Comparison of ENCODE assay signal across 19 cellular contexts in the genomic region with DNA sequence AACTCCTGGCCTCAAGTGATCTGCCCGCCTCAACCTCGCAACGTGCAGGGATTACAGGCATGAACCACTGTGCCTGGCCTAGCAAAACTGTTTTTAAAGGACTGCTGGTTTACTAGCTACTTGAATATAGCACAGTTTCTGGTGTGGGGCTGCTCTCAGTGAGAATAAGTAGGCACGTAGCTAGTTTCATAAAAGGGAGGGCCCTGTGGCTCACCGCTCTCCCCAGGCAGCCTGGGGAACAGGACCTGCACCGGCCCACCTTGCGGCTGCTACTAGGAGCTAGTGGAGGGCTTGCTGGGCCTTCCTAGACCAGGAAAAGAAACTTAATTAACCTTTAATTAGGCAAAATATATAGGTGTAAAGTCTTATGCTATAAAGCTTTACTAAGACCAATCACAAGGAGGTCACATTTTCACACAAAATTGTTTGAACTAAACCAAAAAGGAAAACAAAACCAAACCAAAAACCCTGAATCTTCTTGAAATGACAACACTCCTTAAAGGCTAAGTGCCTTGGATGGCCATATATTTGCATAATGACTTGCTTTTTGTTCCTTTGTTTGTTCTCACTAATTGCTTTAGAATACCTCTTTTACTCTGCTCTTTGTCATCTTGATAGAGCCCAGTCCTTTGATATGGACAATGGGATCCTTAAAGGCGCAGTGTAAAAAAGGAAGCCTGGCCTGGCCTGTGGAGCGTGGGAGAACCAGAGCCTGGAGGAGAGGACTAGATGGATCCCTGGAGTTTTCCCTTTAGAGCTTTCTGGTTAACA.
DNase-seq lines count a peak whose midpoint lies in the region; ATAC-seq and TF ChIP-seq lines count a peak whose summit lies in the region.
"Had no signal": no experiment of that assay in that cellular context is flagged by ENCODE, and none has a peak within 500 bp of the region (broad histone marks: within the 10 kb centered on the region; RNA-seq: fewer than 3 reads in every experiment).

No MANE protein-coding gene starts in this region.

- 34 to 75% methylated on average over 5 to 9 of the region's 9 CpGs for WGBS in endodermal cell (ENCODE audit: insufficient coverage in 1 of 2, insufficient read length in 1 of 2), 2 experiments

- no peaks in the 10 kb centered on the region for H3K27me3 ChIP-seq in endodermal cell (ENCODE audit: control insufficient read depth, insufficient read depth, low read length, poor library complexity, severe bottlenecking)
- H3K27me3 ChIP-seq: Peyer's patch had no signal

- H3K4me3 ChIP-seq in endodermal cell (ENCODE audit: low read length) = no peak overlapping the region
- H3K4me3 ChIP-seq: left ventricle myocardium inferior, Peyer's patch had no signal

- H3K27me3 Mint-ChIP-seq in endodermal cell (ENCODE audit: insufficient read depth) = peaks cover 66% of the 10 kb centered on the region
- H3K27me3 Mint-ChIP-seq in glutamatergic neuron (ENCODE audit: unreplicated experiment) = peaks cover 1% of the 10 kb centered on the region

- peaks cover 16% of the 10 kb centered on the region for H3K9me3 Mint-ChIP-seq in endodermal cell
- H3K9me3 Mint-ChIP-seq in glutamatergic neuron (ENCODE audit: unreplicated experiment) = no peaks in the 10 kb centered on the region
- H3K9me3 Mint-ChIP-seq: stimulated activated naive CD8-positive, alpha-beta T cell treated with anti-CD3 and anti-CD28 coated beads, Interleukin-15, Interleukin-2, amounts not matched to agents 100 ng/mL and 50 ng/mL, for 24 hours had no signal

- ATAC-seq in GM18499 (IDR thresholded peaks at IDR 0.05; ENCODE audit: insufficient read depth, unreplicated experiment) = peak; percentile 65
- peak; percentile 70 for ATAC-seq in GM21447 (IDR thresholded peaks at IDR 0.05; ENCODE audit: unreplicated experiment)
- peak; percentile 68 for ATAC-seq in HG03342 (IDR thresholded peaks at IDR 0.05; ENCODE audit: unreplicated experiment)
- no peak for ATAC-seq in HG02759 (IDR thresholded peaks at IDR 0.05; ENCODE audit: unreplicated experiment)
- ATAC-seq in GM19467 (IDR thresholded peaks at IDR 0.05; ENCODE audit: unreplicated experiment) = no peak
- ATAC-seq: HCT116 had no signal

- peak overlapping the region; percentile 45 for H3K9ac ChIP-seq in endodermal cell (ENCODE audit: extremely low read depth, low read length, poor library complexity, severe bottlenecking)

- no peak overlapping the region for H3K4me3 Mint-ChIP-seq in endodermal cell
- H3K4me3 Mint-ChIP-seq in glutamatergic neuron (ENCODE audit: unreplicated experiment) = no peak overlapping the region
- H3K4me3 Mint-ChIP-seq: stimulated activated naive CD8-positive, alpha-beta T cell treated with anti-CD3 and anti-CD28 coated beads, Interleukin-15, Interleukin-2, amounts not matched to agents 100 ng/mL and 50 ng/mL, for 24 hours had no signal

- H3K9me3 ChIP-seq in endodermal cell (ENCODE audit: control insufficient read depth, low read length) = peaks cover 17% of the 10 kb centered on the region
- H3K9me3 ChIP-seq: Caco-2, left ventricle myocardium inferior, Peyer's patch had no signal

- H3K4me1 Mint-ChIP-seq in endodermal cell = peaks cover 20% of the 10 kb centered on the region
- no peaks in the 10 kb centered on the region for H3K4me1 Mint-ChIP-seq in glutamatergic neuron (ENCODE audit: low read depth, unreplicated experiment)

- H3K36me3 ChIP-seq in endodermal cell (ENCODE audit: control insufficient read depth, insufficient read depth, low read length) = no peaks in the 10 kb centered on the region
- H3K36me3 ChIP-seq: left ventricle myocardium inferior, Peyer's patch had no signal

- peaks cover 16% of the 10 kb centered on the region for H3K4me1 ChIP-seq in endodermal cell (ENCODE audit: control insufficient read depth, insufficient read depth, low read length)
- H3K4me1 ChIP-seq: Caco-2, left ventricle myocardium inferior, Peyer's patch had no signal

- H3K36me3 Mint-ChIP-seq in endodermal cell (ENCODE audit: low read depth) (no peaks in the 10 kb centered on the region), glutamatergic neuron (ENCODE audit: unreplicated experiment) (peaks cover 8% of the 10 kb centered on the region)

- TF ChIP-seq CTCF in endodermal cell (conservative IDR thresholded peaks at IDR 0.05) (no peak), glutamatergic neuron (IDR thresholded peaks at IDR 0.05; ENCODE audit: partially characterized antibody, unreplicated experiment) (no peak)

- peak overlapping the region; percentile 95 for H3K27ac Mint-ChIP-seq in endodermal cell
- no peak overlapping the region for H3K27ac Mint-ChIP-seq in glutamatergic neuron (ENCODE audit: unreplicated experiment)
- H3K27ac Mint-ChIP-seq: stimulated activated naive CD8-positive, alpha-beta T cell treated with anti-CD3 and anti-CD28 coated beads, Interleukin-15, Interleukin-2, amounts not matched to agents 100 ng/mL and 50 ng/mL, for 24 hours had no signal

- peak; percentile 87 for DNase-seq in endodermal cell
- DNase-seq in globus pallidus (ENCODE audit: low spot score) = no peak
- DNase-seq in glutamatergic neuron = no peak
- DNase-seq: activated gamma-delta T cell treated with Interleukin-2 at 50 U/mL for 16 hours, Caco-2, cortex of kidney, erythroblast, head of caudate nucleus, left ventricle myocardium inferior, NCI-H1436 treated with DMSO at 0.1 percent for 48 hours, Peyer's patch, posterior cingulate gyrus had no signal

- H3K27ac ChIP-seq in endodermal cell (ENCODE audit: low read depth, low read length) = peak overlapping the region; percentile 2
- H3K27ac ChIP-seq: left ventricle myocardium inferior, Peyer's patch had no signal

Comparison
In these comparisons a context has a peak if more than half of its experiments do, and no peak if none do; other contexts are left out.
1. ATAC-seq: peak in GM18499 (single experiment), GM21447 (single experiment) and HG03342 (single experiment); none in HG02759 (single experiment) and GM19467 (single experiment).